ENCODE assay signal across 29 cellular contexts in the genomic region with DNA sequence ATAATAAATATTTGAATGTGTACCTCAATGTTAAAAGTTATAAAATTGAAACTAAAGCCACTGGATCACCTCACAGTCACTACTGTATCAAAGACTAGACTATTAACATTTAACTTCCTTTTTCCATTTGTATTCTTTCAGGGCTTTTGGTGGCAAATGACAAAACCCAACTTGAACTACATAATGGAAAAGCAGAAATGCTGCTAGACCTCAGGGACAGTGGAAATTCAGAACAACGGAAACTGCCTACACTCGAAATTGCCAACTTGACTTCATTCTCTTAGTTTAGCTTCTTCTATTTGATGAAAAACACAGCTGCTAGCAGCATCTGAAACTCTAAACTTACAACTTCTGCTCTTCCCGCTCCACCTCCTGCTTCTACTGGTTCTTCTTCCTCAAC.
"Had no signal": no experiment of that assay in that cellular context is flagged by ENCODE, and none has a peak within 500 bp of the region (broad histone marks: within the 10 kb centered on the region; RNA-seq: fewer than 3 reads in every experiment).

No MANE protein-coding gene starts in this region.

- H3K27ac Mint-ChIP-seq: activated naive CD8-positive, alpha-beta T cell; brain; effector memory CD8-positive, alpha-beta T cell; immature natural killer cell; memory B cell; naive thymus-derived CD4-positive, alpha-beta T cell; T-helper 2 cell treated with Interferon-gamma antibody and Interleukin-4, amounts not matched to agents 5 μg/mL and 100 μg/mL, for 36 hours had no signal

- H3K4me1 Mint-ChIP-seq: immature natural killer cell had no signal

- H3K4me3 Mint-ChIP-seq: activated naive CD8-positive, alpha-beta T cell; brain; effector memory CD8-positive, alpha-beta T cell; immature natural killer cell; memory B cell; naive thymus-derived CD4-positive, alpha-beta T cell; neural crest cell; T-helper 2 cell treated with Interferon-gamma antibody and Interleukin-4, amounts not matched to agents 5 μg/mL and 100 μg/mL, for 36 hours had no signal

- H3K36me3 Mint-ChIP-seq: activated naive CD8-positive, alpha-beta T cell; brain; immature natural killer cell; memory B cell; naive thymus-derived CD4-positive, alpha-beta T cell had no signal

- ATAC-seq: activated CD4-positive, CD25-positive, alpha-beta regulatory T cell treated with anti-CD3 and anti-CD28 coated beads, Interleukin-2, amount 50 U/mL, for 24 hours; effector memory CD8-positive, alpha-beta T cell; gastroesophageal sphincter; naive thymus-derived CD4-positive, alpha-beta T cell; upper lobe of right lung had no signal

- H3K27me3 Mint-ChIP-seq: activated naive CD8-positive, alpha-beta T cell; brain; memory B cell had no signal

- H3K9me3 Mint-ChIP-seq: brain; effector memory CD8-positive, alpha-beta T cell; memory B cell; T-helper 2 cell treated with Interferon-gamma antibody and Interleukin-4, amounts not matched to agents 5 μg/mL and 100 μg/mL, for 36 hours had no signal

- DNase-seq: activated CD4-positive, alpha-beta T cell treated with anti-CD3 and anti-CD28 coated beads for 48 hours; activated CD4-positive, alpha-beta T cell treated with anti-CD3 and anti-CD28 coated beads, Interleukin-2, amount 50 U/mL, for 48 hours; activated CD8-positive, alpha-beta memory T cell treated with anti-CD3 and anti-CD28 coated beads for 24 hours; activated effector memory CD4-positive, alpha-beta T cell treated with Interleukin-2 at 50 U/mL for 16 hours; activated naive CD4-positive, alpha-beta T cell treated with Interleukin-2 at 50 U/mL for 16 hours; cerebellar nuclear complex; dorsolateral prefrontal cortex; effector memory CD8-positive, alpha-beta T cell; head of caudate nucleus; hippocampal formation; immature natural killer cell; kidney; midbrain; naive thymus-derived CD4-positive, alpha-beta T cell; nucleus accumbens; stimulated activated CD4-positive, alpha-beta T cell treated with anti-CD3 and anti-CD28 coated beads, Interleukin-1b, Interleukin-23, amount 100 ng/mL, for 48 hours; stimulated activated CD4-positive, alpha-beta T cell treated with anti-CD3 and anti-CD28 coated beads, Interleukin-4, amount 100 ng/mL, for 4 hours; stimulated activated CD8-positive, alpha-beta memory T cell treated with anti-CD3 and anti-CD28 coated beads, Interleukin-4, amount 100 ng/mL, for 48 hours; stimulated activated naive CD4-positive, alpha-beta T cell; tibial artery; upper lobe of right lung; WERI-Rb-1 had no signal
